ENCODE assay signal across 1 cellular context in genomic region chr22:25388415-25388814, GRCh38.
TF ChIP-seq lines count a peak whose summit lies in the region.

No MANE protein-coding gene starts in this region.

TF ChIP-seq in IMR-90, 13 proteins besides CTCF, POLR2A, EP300 and RAD21 (continued from another document):
- TF ChIP-seq MXI1 (IDR thresholded peaks at IDR 0.05; ENCODE audit: borderline replicate concordance, low read depth, low read length) (no peak), CEBPB (IDR thresholded peaks at IDR 0.05; ENCODE audit: low read depth, low read length) (no peak), MAFK (IDR thresholded peaks at IDR 0.05; ENCODE audit: low read depth, low read length) (no peak)
